In the genomic region with DNA sequence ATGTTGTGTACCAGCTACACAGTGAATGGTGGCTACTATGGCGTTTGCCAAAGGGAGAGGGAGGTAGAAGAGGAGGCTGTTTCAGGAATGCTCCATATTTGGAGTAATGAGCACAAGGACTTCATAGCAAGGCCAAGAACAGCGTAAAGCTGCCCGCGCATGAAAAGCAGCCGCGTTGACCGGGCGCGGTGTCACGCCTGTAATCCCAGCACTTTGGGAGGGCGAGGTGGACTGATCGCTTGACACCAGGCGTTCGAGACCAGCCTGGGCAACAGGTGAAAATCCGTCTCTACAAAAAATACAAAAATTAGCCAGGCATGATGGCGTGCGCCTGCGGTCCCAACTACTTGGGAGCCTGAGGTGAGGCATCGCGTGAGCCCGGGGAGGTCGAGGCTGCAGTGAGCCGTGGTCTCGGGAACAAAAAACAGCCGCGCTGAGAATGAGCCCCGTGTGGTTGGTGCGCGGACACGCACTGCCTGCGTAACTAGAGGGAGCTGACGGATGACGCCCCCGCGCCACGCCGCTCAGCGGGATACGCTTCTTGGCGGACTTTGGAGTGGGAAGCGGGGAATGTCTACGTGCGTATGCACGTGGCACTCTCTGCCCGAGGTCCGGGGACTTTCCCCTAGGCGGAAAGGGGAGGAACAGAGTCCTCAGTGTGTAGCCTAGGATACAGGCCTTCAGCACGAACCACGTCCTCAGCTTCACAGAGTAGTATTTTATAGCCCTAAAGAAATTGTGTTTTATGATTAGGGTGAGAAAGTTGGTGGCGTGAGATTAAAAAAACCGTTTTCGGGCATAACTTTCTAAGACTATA, we compare ENCODE assay signal across 1 cellular context.
TF ChIP-seq lines count a peak whose summit lies in the region.

A gene (minus strand): TSS at position 693 of the 817 bp plus-strand sequence.

TF ChIP-seq in K562, 482 proteins besides CTCF, POLR2A, EP300 and RAD21 (continued from another document and continues in another):
- TF ChIP-seq, protein P1, sequence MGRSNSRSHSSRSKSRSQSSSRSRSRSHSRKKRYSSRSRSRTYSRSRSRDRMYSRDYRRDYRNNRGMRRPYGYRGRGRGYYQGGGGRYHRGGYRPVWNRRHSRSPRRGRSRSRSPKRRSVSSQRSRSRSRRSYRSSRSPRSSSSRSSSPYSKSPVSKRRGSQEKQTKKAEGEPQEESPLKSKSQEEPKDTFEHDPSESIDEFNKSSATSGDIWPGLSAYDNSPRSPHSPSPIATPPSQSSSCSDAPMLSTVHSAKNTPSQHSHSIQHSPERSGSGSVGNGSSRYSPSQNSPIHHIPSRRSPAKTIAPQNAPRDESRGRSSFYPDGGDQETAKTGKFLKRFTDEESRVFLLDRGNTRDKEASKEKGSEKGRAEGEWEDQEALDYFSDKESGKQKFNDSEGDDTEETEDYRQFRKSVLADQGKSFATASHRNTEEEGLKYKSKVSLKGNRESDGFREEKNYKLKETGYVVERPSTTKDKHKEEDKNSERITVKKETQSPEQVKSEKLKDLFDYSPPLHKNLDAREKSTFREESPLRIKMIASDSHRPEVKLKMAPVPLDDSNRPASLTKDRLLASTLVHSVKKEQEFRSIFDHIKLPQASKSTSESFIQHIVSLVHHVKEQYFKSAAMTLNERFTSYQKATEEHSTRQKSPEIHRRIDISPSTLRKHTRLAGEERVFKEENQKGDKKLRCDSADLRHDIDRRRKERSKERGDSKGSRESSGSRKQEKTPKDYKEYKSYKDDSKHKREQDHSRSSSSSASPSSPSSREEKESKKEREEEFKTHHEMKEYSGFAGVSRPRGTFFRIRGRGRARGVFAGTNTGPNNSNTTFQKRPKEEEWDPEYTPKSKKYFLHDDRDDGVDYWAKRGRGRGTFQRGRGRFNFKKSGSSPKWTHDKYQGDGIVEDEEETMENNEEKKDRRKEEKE (IDR thresholded peaks at IDR 0.05; ENCODE audit: borderline replicate concordance in 1 of 2, control insufficient read depth in 1 of 2, low read depth in 2 of 2, low read length in 1 of 2) = peak in 1 of 2 experiments; percentile 81; a peak in 1 of 4 replicates
- TF ChIP-seq FOXA3 (CRISPR knock-in tag; conservative IDR thresholded peaks at IDR 0.05 in 1 of 2, IDR thresholded peaks at IDR 0.05 in 1 of 2) = peak in 1 of 2 experiments; percentile 63; a peak in 1 of 4 replicates
- TF ChIP-seq CSDE1 (IDR thresholded peaks at IDR 0.05) = peak in 1 of 2 experiments; percentile 74; a peak in 2 of 4 replicates
- peak in 1 of 2 experiments; percentile 89; a peak in 2 of 4 replicates for TF ChIP-seq HDAC1 (IDR thresholded peaks at IDR 0.05)
- peak; percentile 77 for TF ChIP-seq ZSCAN29 (IDR thresholded peaks at IDR 0.05)
- no peak for TF ChIP-seq TSC22D4 (tag; IDR thresholded peaks at IDR 0.05)
- TF ChIP-seq, protein P2, sequence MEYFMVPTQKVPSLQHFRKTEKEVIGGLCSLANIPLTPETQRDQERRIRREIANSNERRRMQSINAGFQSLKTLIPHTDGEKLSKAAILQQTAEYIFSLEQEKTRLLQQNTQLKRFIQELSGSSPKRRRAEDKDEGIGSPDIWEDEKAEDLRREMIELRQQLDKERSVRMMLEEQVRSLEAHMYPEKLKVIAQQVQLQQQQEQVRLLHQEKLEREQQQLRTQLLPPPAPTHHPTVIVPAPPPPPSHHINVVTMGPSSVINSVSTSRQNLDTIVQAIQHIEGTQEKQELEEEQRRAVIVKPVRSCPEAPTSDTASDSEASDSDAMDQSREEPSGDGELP (CRISPR knock-in tag; IDR thresholded peaks at IDR 0.05; ENCODE audit: borderline replicate concordance) = peak; percentile 92
- TF ChIP-seq ETV5 (CRISPR knock-in tag; IDR thresholded peaks at IDR 0.05; ENCODE audit: low read depth) = no peak
- TF ChIP-seq, protein P3, sequence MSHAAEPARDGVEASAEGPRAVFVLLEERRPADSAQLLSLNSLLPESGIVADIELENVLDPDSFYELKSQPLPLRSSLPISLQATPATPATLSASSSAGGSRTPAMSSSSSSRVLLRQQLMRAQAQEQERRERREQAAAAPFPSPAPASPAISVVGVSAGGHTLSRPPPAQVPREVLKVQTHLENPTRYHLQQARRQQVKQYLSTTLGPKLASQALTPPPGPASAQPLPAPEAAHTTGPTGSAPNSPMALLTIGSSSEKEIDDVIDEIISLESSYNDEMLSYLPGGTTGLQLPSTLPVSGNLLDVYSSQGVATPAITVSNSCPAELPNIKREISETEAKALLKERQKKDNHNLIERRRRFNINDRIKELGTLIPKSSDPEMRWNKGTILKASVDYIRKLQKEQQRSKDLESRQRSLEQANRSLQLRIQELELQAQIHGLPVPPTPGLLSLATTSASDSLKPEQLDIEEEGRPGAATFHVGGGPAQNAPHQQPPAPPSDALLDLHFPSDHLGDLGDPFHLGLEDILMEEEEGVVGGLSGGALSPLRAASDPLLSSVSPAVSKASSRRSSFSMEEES (CRISPR knock-in tag; IDR thresholded peaks at IDR 0.05) = no peak
- no peak for TF ChIP-seq STAG1 (CRISPR knock-in tag; IDR thresholded peaks at IDR 0.05; ENCODE audit: borderline replicate concordance)
- TF ChIP-seq MTA1 (IDR thresholded peaks at IDR 0.05; ENCODE audit: borderline replicate concordance) = peak; percentile 87
- TF ChIP-seq, protein P4, sequence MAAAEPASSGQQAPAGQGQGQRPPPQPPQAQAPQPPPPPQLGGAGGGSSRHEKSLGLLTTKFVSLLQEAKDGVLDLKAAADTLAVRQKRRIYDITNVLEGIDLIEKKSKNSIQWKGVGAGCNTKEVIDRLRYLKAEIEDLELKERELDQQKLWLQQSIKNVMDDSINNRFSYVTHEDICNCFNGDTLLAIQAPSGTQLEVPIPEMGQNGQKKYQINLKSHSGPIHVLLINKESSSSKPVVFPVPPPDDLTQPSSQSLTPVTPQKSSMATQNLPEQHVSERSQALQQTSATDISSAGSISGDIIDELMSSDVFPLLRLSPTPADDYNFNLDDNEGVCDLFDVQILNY (CRISPR knock-in tag; IDR thresholded peaks at IDR 0.05) = peak; percentile 83; the same call in 1 of the 2 replicates
- TF ChIP-seq RFX7 (CRISPR knock-in tag; IDR thresholded peaks at IDR 0.05) = no peak
- no peak for TF ChIP-seq MBD2 (IDR thresholded peaks at IDR 0.05; ENCODE audit: borderline replicate concordance, low read depth)
- no peak for TF ChIP-seq COPS2 (conservative IDR thresholded peaks at IDR 0.05)
- no peak for TF ChIP-seq NUFIP1 (IDR thresholded peaks at IDR 0.05; ENCODE audit: partially characterized antibody)
- 0 out of 2 replicates have a peak, but pooled peaks have one; percentile 9 for TF ChIP-seq NCOR1 (IDR thresholded peaks at IDR 0.05)
- 0 out of 2 replicates have a peak, but pooled peaks have one; percentile 72 for TF ChIP-seq CBFB (CRISPR knock-in tag; IDR thresholded peaks at IDR 0.05)
- no peak for TF ChIP-seq POLR2AphosphoS2 (IDR thresholded peaks at IDR 0.05; ENCODE audit: low read length)
- TF ChIP-seq, protein P5, sequence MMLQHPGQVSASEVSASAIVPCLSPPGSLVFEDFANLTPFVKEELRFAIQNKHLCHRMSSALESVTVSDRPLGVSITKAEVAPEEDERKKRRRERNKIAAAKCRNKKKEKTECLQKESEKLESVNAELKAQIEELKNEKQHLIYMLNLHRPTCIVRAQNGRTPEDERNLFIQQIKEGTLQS (IDR thresholded peaks at IDR 0.05) = peak; percentile 37; the same call in 1 of the 2 replicates
- TF ChIP-seq, protein P5 (CRISPR knock-in tag; conservative IDR thresholded peaks at IDR 0.05) = no peak
- TF ChIP-seq, protein P6, sequence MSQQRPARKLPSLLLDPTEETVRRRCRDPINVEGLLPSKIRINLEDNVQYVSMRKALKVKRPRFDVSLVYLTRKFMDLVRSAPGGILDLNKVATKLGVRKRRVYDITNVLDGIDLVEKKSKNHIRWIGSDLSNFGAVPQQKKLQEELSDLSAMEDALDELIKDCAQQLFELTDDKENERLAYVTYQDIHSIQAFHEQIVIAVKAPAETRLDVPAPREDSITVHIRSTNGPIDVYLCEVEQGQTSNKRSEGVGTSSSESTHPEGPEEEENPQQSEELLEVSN (IDR thresholded peaks at IDR 0.05; ENCODE audit: borderline replicate concordance in 1 of 2, extremely low read depth in 1 of 2, insufficient read depth in 1 of 2, insufficient read length in 1 of 2, low read depth in 1 of 2, low read length in 1 of 2, poor library complexity in 1 of 2, severe bottlenecking in 1 of 2) = peak; percentile 98 to 99
- TF ChIP-seq PTRF (tag; IDR thresholded peaks at IDR 0.05) = no peak
- no peak for TF ChIP-seq MCM5 (IDR thresholded peaks at IDR 0.05; ENCODE audit: low read depth)
- TF ChIP-seq, protein P7, sequence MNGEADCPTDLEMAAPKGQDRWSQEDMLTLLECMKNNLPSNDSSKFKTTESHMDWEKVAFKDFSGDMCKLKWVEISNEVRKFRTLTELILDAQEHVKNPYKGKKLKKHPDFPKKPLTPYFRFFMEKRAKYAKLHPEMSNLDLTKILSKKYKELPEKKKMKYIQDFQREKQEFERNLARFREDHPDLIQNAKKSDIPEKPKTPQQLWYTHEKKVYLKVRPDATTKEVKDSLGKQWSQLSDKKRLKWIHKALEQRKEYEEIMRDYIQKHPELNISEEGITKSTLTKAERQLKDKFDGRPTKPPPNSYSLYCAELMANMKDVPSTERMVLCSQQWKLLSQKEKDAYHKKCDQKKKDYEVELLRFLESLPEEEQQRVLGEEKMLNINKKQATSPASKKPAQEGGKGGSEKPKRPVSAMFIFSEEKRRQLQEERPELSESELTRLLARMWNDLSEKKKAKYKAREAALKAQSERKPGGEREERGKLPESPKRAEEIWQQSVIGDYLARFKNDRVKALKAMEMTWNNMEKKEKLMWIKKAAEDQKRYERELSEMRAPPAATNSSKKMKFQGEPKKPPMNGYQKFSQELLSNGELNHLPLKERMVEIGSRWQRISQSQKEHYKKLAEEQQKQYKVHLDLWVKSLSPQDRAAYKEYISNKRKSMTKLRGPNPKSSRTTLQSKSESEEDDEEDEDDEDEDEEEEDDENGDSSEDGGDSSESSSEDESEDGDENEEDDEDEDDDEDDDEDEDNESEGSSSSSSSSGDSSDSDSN (IDR thresholded peaks at IDR 0.05; ENCODE audit: borderline replicate concordance in 1 of 2, low read depth in 2 of 2, low read length in 2 of 2) = peak; percentile 71 to 95; a peak in 3 of 4 replicates
- no peak for TF ChIP-seq CBFA2T2 (conservative IDR thresholded peaks at IDR 0.05)
- TF ChIP-seq CHD4 (IDR thresholded peaks at IDR 0.05; ENCODE audit: insufficient read depth, insufficient replicate concordance, low read depth, low read length, poor library complexity, severe bottlenecking) = peak; percentile 53
- peak; percentile 74 to 97 for TF ChIP-seq TEAD1 (CRISPR knock-in tag; IDR thresholded peaks at IDR 0.05)
- TF ChIP-seq RBM25 (IDR thresholded peaks at IDR 0.05; ENCODE audit: low read depth, low read length, severe bottlenecking) = no peak
- TF ChIP-seq MIER1 (IDR thresholded peaks at IDR 0.05; ENCODE audit: low read depth) = no peak
- TF ChIP-seq ZNF134 (CRISPR knock-in tag; conservative IDR thresholded peaks at IDR 0.05) = no peak
- peak; percentile 81; the same call in 1 of the 2 replicates for TF ChIP-seq ZBED1 (IDR thresholded peaks at IDR 0.05)
- TF ChIP-seq, protein P8, sequence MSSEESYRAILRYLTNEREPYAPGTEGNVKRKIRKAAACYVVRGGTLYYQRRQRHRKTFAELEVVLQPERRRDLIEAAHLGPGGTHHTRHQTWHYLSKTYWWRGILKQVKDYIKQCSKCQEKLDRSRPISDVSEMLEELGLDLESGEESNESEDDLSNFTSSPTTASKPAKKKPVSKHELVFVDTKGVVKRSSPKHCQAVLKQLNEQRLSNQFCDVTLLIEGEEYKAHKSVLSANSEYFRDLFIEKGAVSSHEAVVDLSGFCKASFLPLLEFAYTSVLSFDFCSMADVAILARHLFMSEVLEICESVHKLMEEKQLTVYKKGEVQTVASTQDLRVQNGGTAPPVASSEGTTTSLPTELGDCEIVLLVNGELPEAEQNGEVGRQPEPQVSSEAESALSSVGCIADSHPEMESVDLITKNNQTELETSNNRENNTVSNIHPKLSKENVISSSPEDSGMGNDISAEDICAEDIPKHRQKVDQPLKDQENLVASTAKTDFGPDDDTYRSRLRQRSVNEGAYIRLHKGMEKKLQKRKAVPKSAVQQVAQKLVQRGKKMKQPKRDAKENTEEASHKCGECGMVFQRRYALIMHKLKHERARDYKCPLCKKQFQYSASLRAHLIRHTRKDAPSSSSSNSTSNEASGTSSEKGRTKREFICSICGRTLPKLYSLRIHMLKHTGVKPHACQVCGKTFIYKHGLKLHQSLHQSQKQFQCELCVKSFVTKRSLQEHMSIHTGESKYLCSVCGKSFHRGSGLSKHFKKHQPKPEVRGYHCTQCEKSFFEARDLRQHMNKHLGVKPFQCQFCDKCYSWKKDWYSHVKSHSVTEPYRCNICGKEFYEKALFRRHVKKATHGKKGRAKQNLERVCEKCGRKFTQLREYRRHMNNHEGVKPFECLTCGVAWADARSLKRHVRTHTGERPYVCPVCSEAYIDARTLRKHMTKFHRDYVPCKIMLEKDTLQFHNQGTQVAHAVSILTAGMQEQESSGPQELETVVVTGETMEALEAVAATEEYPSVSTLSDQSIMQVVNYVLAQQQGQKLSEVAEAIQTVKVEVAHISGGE (CRISPR knock-in tag; IDR thresholded peaks at IDR 0.05) = peak in 1 of 3 experiments; percentile 80; a peak in 2 of 6 replicates
- TF ChIP-seq CBX8 (IDR thresholded peaks at IDR 0.05; ENCODE audit: borderline replicate concordance, extremely low read depth, low read depth, low read length, poor library complexity, severe bottlenecking) = no peak
- TF ChIP-seq MYNN (IDR thresholded peaks at IDR 0.05) = 0 out of 2 replicates have a peak, but pooled peaks have one; percentile 31
- no peak for TF ChIP-seq MYNN (CRISPR knock-in tag; IDR thresholded peaks at IDR 0.05)
- TF ChIP-seq, protein P9, sequence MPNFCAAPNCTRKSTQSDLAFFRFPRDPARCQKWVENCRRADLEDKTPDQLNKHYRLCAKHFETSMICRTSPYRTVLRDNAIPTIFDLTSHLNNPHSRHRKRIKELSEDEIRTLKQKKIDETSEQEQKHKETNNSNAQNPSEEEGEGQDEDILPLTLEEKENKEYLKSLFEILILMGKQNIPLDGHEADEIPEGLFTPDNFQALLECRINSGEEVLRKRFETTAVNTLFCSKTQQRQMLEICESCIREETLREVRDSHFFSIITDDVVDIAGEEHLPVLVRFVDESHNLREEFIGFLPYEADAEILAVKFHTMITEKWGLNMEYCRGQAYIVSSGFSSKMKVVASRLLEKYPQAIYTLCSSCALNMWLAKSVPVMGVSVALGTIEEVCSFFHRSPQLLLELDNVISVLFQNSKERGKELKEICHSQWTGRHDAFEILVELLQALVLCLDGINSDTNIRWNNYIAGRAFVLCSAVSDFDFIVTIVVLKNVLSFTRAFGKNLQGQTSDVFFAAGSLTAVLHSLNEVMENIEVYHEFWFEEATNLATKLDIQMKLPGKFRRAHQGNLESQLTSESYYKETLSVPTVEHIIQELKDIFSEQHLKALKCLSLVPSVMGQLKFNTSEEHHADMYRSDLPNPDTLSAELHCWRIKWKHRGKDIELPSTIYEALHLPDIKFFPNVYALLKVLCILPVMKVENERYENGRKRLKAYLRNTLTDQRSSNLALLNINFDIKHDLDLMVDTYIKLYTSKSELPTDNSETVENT (CRISPR knock-in tag; IDR thresholded peaks at IDR 0.05) = 0 out of 2 replicates have a peak, but pooled peaks have one; percentile 15
- TF ChIP-seq CHCHD3 (CRISPR knock-in tag; IDR thresholded peaks at IDR 0.05) = no peak
- TF ChIP-seq SMARCA5 (IDR thresholded peaks at IDR 0.05) = peak; percentile 74
- TF ChIP-seq SIX5 (IDR thresholded peaks at IDR 0.05; ENCODE audit: borderline replicate concordance in 1 of 2, insufficient read depth in 1 of 2, low read depth in 1 of 2, low read length in 2 of 2) = no peak
- TF ChIP-seq GABPB1 (CRISPR knock-in tag; IDR thresholded peaks at IDR 0.05) = peak; percentile 75
- TF ChIP-seq RNF2 (IDR thresholded peaks at IDR 0.05) = peak; percentile 93
- no peak for TF ChIP-seq ZC3H11A (IDR thresholded peaks at IDR 0.05; ENCODE audit: low read depth, low read length)
- peak; percentile 30 for TF ChIP-seq POLR3G (IDR thresholded peaks at IDR 0.05; ENCODE audit: extremely low read depth, insufficient read length, insufficient replicate concordance)
